9 cellular contexts compared by ENCODE assay signal in genomic region chr22:30425616-30426394, GRCh38. TPM values are rescaled to one million over a fixed set of nuclear protein-coding genes. Genes with fewer than 3 reads are reported as not detected.
A peak's percentile ranks its signal among the peaks of the same experiment; 100 is the strongest.
DNase-seq lines count a peak whose midpoint lies in the region; ATAC-seq, FAIRE-seq and TF ChIP-seq lines count a peak whose summit lies in the region.
"Had no signal": no experiment of that assay in that cellular context is flagged by ENCODE, and none has a peak within 500 bp of the region (broad histone marks: within the 10 kb centered on the region; RNA-seq: fewer than 3 reads in every experiment).

TSS of gene MTFP1 (plus strand) at chr22:30425768. CDS start at chr22:30425880, 112 bp downstream.

- no peaks in the 10 kb centered on the region for H3K9me3 Mint-ChIP-seq in IgD-negative memory B cell
- H3K9me3 Mint-ChIP-seq in activated naive CD8-positive, alpha-beta T cell treated with anti-CD3 and anti-CD28 coated beads, Interleukin-2, amount 10 ng/mL, durations not matched to agents 7 days and 5 days: no peaks in the 10 kb centered on the region

- intact Hi-C loops in pancreas (cut with DNase I): no loop called here

- H3K4me3 Mint-ChIP-seq in IgD-negative memory B cell: peak within 1 kb of the TSS; percentile 91 to 99 (median 96)
- H3K4me3 Mint-ChIP-seq in activated naive CD8-positive, alpha-beta T cell treated with anti-CD3 and anti-CD28 coated beads, Interleukin-2, amount 10 ng/mL, durations not matched to agents 7 days and 5 days: peak within 1 kb of the TSS; percentile 98

- WGBS in pancreas, 2 donors: 0 to 1% methylated on average over 62 of the region's 62 CpGs

- H3K36me3 ChIP-seq in SJSA1: peaks cover 19% of the 10 kb centered on the region; the same call in 1 of the 2 replicates
- peaks cover 4% of the 10 kb centered on the region for H3K36me3 ChIP-seq in cardiac muscle cell
- no peaks in the 10 kb centered on the region for H3K36me3 ChIP-seq in pancreas

- no peaks in the 10 kb centered on the region for H3K9me3 ChIP-seq in SJSA1 (replicated peaks)
- no peaks in the 10 kb centered on the region for H3K9me3 ChIP-seq in cardiac muscle cell (ENCODE audit: low read depth)
- no peaks in the 10 kb centered on the region for H3K9me3 ChIP-seq in pancreas

- no peaks in the 10 kb centered on the region for H3K27me3 ChIP-seq in SJSA1 (replicated peaks)
- no peaks in the 10 kb centered on the region for H3K27me3 ChIP-seq in cardiac muscle cell
- no peaks in the 10 kb centered on the region for H3K27me3 ChIP-seq in pancreas

- H3K4me1 ChIP-seq in SJSA1 (replicated peaks): peaks cover 51% of the 10 kb centered on the region
- peaks cover 20% of the 10 kb centered on the region for H3K4me1 ChIP-seq in cardiac muscle cell (ENCODE audit: low read depth)
- H3K4me1 ChIP-seq in pancreas: peaks cover 15 to 29% (median 24%) of the 10 kb centered on the region in 3 donors

- H3K4me1 Mint-ChIP-seq in IgD-negative memory B cell: peaks cover 21 to 31% (median 28%) of the 10 kb centered on the region in 3 donors
- peaks cover 40% of the 10 kb centered on the region for H3K4me1 Mint-ChIP-seq in activated naive CD8-positive, alpha-beta T cell treated with anti-CD3 and anti-CD28 coated beads, Interleukin-2, amount 10 ng/mL, durations not matched to agents 7 days and 5 days

- peak; percentile 83 for DNase-seq in DMS 273 (lab: John Stamatoyannopoulos, UW; ENCODE audit: unreplicated experiment)
- peak; percentile 76 for DNase-seq in SJSA1 (ENCODE audit: low read depth in 1 of 2, low spot score in 2 of 2)
- peak; percentile 71 for DNase-seq in activated naive CD8-positive, alpha-beta T cell treated with anti-CD3 and anti-CD28 coated beads, Interleukin-2, amount 10 ng/mL, durations not matched to agents 7 days and 5 days
- peak; percentile 76 to 84 for DNase-seq in cardiac muscle cell (ENCODE audit: low read depth in 1 of 2, low spot score in 1 of 2)
- peak; percentile 44 to 87 (median 64) for DNase-seq in pancreas

- peak; percentile 2 for ATAC-seq in activated naive CD8-positive, alpha-beta T cell treated with anti-CD3 and anti-CD28 coated beads, Interleukin-2, amount 10 ng/mL, durations not matched to agents 7 days and 5 days (ENCODE audit: low read depth)
- ATAC-seq in pancreas (peak; percentile 13 to 29 (median 14)), HG03354 (IDR thresholded peaks at IDR 0.05; ENCODE audit: poor library complexity, severe bottlenecking, unreplicated experiment) (no peak), HG02571 (IDR thresholded peaks at IDR 0.05; ENCODE audit: unreplicated experiment) (no peak)

- POLR2A ChIA-PET in activated naive CD8-positive, alpha-beta T cell treated with anti-CD3 and anti-CD28 coated beads, Interleukin-2, amount 10 ng/mL, durations not matched to agents 7 days and 5 days (lab: Charles Lee): interaction anchor here (0.6 to 6.0 kb wide), 6 partner anchors 9 to 872 kb away, joined by 3 to 156 read pairs (median 18); partner anchors contain the start of genes SEC14L2 and THOC5

- no peak for TF ChIP-seq CTCF in cardiac muscle cell (IDR thresholded peaks at IDR 0.05; ENCODE audit: low read depth, low read length)
- no peak for TF ChIP-seq CTCF in pancreas (IDR thresholded peaks at IDR 0.05)

- no peaks in the 10 kb centered on the region for H3K36me3 Mint-ChIP-seq in IgD-negative memory B cell
- peaks cover 29% of the 10 kb centered on the region for H3K36me3 Mint-ChIP-seq in activated naive CD8-positive, alpha-beta T cell treated with anti-CD3 and anti-CD28 coated beads, Interleukin-2, amount 10 ng/mL, durations not matched to agents 7 days and 5 days

- H3K27ac ChIP-seq in SJSA1 (peak within 1 kb of the TSS; percentile 52), cardiac muscle cell (peak within 1 kb of the TSS; percentile 90), pancreas (peak within 1 kb of the TSS; percentile 71 to 96 (median 76))

- H3K27me3 Mint-ChIP-seq in IgD-negative memory B cell: no peaks in the 10 kb centered on the region
- no peaks in the 10 kb centered on the region for H3K27me3 Mint-ChIP-seq in activated naive CD8-positive, alpha-beta T cell treated with anti-CD3 and anti-CD28 coated beads, Interleukin-2, amount 10 ng/mL, durations not matched to agents 7 days and 5 days

- H3K4me3 ChIP-seq in SJSA1: peak within 1 kb of the TSS; percentile 64
- peak within 1 kb of the TSS; percentile 58 for H3K4me3 ChIP-seq in cardiac muscle cell
- peak within 1 kb of the TSS; percentile 62 to 79 (median 70) for H3K4me3 ChIP-seq in pancreas

- peak within 1 kb of the TSS; percentile 81 to 99 (median 98) for H3K27ac Mint-ChIP-seq in IgD-negative memory B cell
- peak within 1 kb of the TSS; percentile 98 for H3K27ac Mint-ChIP-seq in activated naive CD8-positive, alpha-beta T cell treated with anti-CD3 and anti-CD28 coated beads, Interleukin-2, amount 10 ng/mL, durations not matched to agents 7 days and 5 days

- no peak for FAIRE-seq in pancreas (lab: Jason Lieb, UNC)
- FAIRE-seq: colon had no signal

RNA-seq across cellular contexts. Expression of gene MTFP1, which starts in this region (rescaled TPM):
- polyA plus RNA-seq in IgD-negative memory B cell (27.8 TPM), cardiac muscle cell (64.8 and 100.0 TPM in 2 replicates), pancreas (10 to 100 TPM; 13.1 to 15.7 TPM)
- 46.2 and 48.6 TPM in 2 replicates for total RNA-seq in SJSA1 (2014; rRNA removed; shearing (Covaris generic))
- 10 to 100 TPM; 63.3 to 64.8 TPM for total RNA-seq in activated naive CD8-positive, alpha-beta T cell treated with anti-CD3 and anti-CD28 coated beads, Interleukin-2, amount 10 ng/mL, durations not matched to agents 7 days and 5 days
- total RNA-seq in cardiac muscle cell (39.3 and 73.4 TPM in 2 replicates), pancreas (10 to 100 TPM in 1 of 6 donors, 1 to 10 TPM in 5; 3.2 to 11.6 (median 8.0) TPM)

Comparison
In these comparisons a context has a peak if more than half of its experiments do, and no peak if none do; other contexts are left out.
1. ATAC-seq: peak in activated naive CD8-positive, alpha-beta T cell treated with anti-CD3 and anti-CD28 coated beads, Interleukin-2, amount 10 ng/mL, durations not matched to agents 7 days and 5 days (single experiment) and pancreas (4 of 4); none in HG03354 (single experiment) and HG02571 (single experiment).
2. Peak in every context shown above with its lines, with median percentiles within 50 percentile points of each other: DNase-seq, H3K27ac ChIP-seq and H3K4me3 ChIP-seq.